ENCODE assay signal across 1 cellular context in genomic region chr1:32817159-32817814, GRCh38.
TF ChIP-seq lines count a peak whose summit lies in the region.

S100PBP (plus strand) TSS chr1:32817653; CDS start chr1:32826100, 8,447 bp downstream.
YARS1 (minus strand) TSS chr1:32817358; CDS start chr1:32817244, 114 bp downstream.

TF ChIP-seq in K562, 482 proteins besides CTCF, POLR2A, EP300 and RAD21 (continued from another document and continues in another):
- TF ChIP-seq TFE3 (CRISPR knock-in tag; IDR thresholded peaks at IDR 0.05) = peak; percentile 46; the same call in 1 of the 2 replicates
- TF ChIP-seq ETS2 (tag; IDR thresholded peaks at IDR 0.05; ENCODE audit: borderline replicate concordance, poor library complexity, severe bottlenecking) = no peak
- 0 out of 2 replicates have a peak, but pooled peaks have one; percentile 42 for TF ChIP-seq ARID3A (IDR thresholded peaks at IDR 0.05; ENCODE audit: borderline replicate concordance, low read depth, low read length)
- no peak for TF ChIP-seq ELK1 (CRISPR knock-in tag; IDR thresholded peaks at IDR 0.05)
- no peak; the same call in none of the 2 replicates for TF ChIP-seq NBN (IDR thresholded peaks at IDR 0.05; ENCODE audit: low read depth)
- no peak; the same call in 1 of the 2 replicates for TF ChIP-seq ZNF12 (CRISPR knock-in tag; IDR thresholded peaks at IDR 0.05)
- no peak for TF ChIP-seq NFXL1 (CRISPR knock-in tag; IDR thresholded peaks at IDR 0.05)
- peak; percentile 78; the same call in 1 of the 2 replicates for TF ChIP-seq GTF2F1 (IDR thresholded peaks at IDR 0.05; ENCODE audit: low read depth, low read length)
- TF ChIP-seq JUN (IDR thresholded peaks at IDR 0.05; ENCODE audit: borderline replicate concordance, low read depth, low read length) = peak; percentile 97
- TF ChIP-seq JUN (CRISPR knock-in tag; IDR thresholded peaks at IDR 0.05; ENCODE audit: borderline replicate concordance) = 0 out of 2 replicates have a peak, but pooled peaks have one; percentile 23
- TF ChIP-seq ZNF518B (CRISPR knock-in tag; IDR thresholded peaks at IDR 0.05) = no peak
- peak; percentile 82 for TF ChIP-seq SAFB (IDR thresholded peaks at IDR 0.05; ENCODE audit: borderline replicate concordance, low read depth, low read length)
- TF ChIP-seq NELFE (IDR thresholded peaks at IDR 0.05; ENCODE audit: insufficient read depth, insufficient read length) = no peak
- TF ChIP-seq POU5F1 (IDR thresholded peaks at IDR 0.05; ENCODE audit: borderline replicate concordance, low read depth, low read length, partially characterized antibody) = no peak
- TF ChIP-seq ILF3 (IDR thresholded peaks at IDR 0.05; ENCODE audit: borderline replicate concordance) = no peak
- peak; percentile 95 for TF ChIP-seq MXD1 (CRISPR knock-in tag; IDR thresholded peaks at IDR 0.05; ENCODE audit: borderline replicate concordance, poor library complexity, severe bottlenecking)
- no peak for TF ChIP-seq NCOA2 (IDR thresholded peaks at IDR 0.05; ENCODE audit: partially characterized antibody in 2 of 2)
- TF ChIP-seq ZMIZ1 (IDR thresholded peaks at IDR 0.05; ENCODE audit: low read depth in 2 of 2, low read length in 2 of 2) = peak; percentile 60 to 99
- no peak for TF ChIP-seq NR2F6 (CRISPR knock-in tag; IDR thresholded peaks at IDR 0.05)
- TF ChIP-seq GTF2E2 (tag; IDR thresholded peaks at IDR 0.05) = peak; percentile 79
- peak; percentile 56; the same call in 1 of the 2 replicates for TF ChIP-seq MEF2A (IDR thresholded peaks at IDR 0.05; ENCODE audit: control insufficient read depth, low read depth, low read length)
- no peak for TF ChIP-seq ZNF184 (CRISPR knock-in tag; IDR thresholded peaks at IDR 0.05)
- TF ChIP-seq TCF7 (IDR thresholded peaks at IDR 0.05; ENCODE audit: borderline replicate concordance) = peak; percentile 61; the same call in 1 of the 2 replicates
- TF ChIP-seq ATF7 (IDR thresholded peaks at IDR 0.05) = peak; percentile 96
- TF ChIP-seq NFIX (CRISPR knock-in tag; IDR thresholded peaks at IDR 0.05; ENCODE audit: low read depth) = no peak
- peak; percentile 100 for TF ChIP-seq BHLHE40 (IDR thresholded peaks at IDR 0.05; ENCODE audit: low read length)
- TF ChIP-seq ZC3H11A (IDR thresholded peaks at IDR 0.05; ENCODE audit: low read depth, low read length) = peak; percentile 23; the same call in 1 of the 2 replicates
- no peak for TF ChIP-seq MIER1 (IDR thresholded peaks at IDR 0.05; ENCODE audit: low read depth)
- peak; percentile 87; the same call in 1 of the 2 replicates for TF ChIP-seq PHF21A (IDR thresholded peaks at IDR 0.05; ENCODE audit: borderline replicate concordance, low read depth)
- TF ChIP-seq TCF3 (CRISPR knock-in tag; IDR thresholded peaks at IDR 0.05) = peak; percentile 52; the same call in 1 of the 2 replicates
- TF ChIP-seq XRCC3 (IDR thresholded peaks at IDR 0.05) = no peak
- TF ChIP-seq SNAPC5 (CRISPR knock-in tag; IDR thresholded peaks at IDR 0.05) = no peak
- TF ChIP-seq TFAP4 (CRISPR knock-in tag; IDR thresholded peaks at IDR 0.05; ENCODE audit: borderline replicate concordance) = peak; percentile 100
- no peak for TF ChIP-seq SP2 (IDR thresholded peaks at IDR 0.05; ENCODE audit: extremely low read depth, low read depth, low read length, poor library complexity, severe bottlenecking)
- TF ChIP-seq SRSF1 (IDR thresholded peaks at IDR 0.05; ENCODE audit: low read depth, low read length) = no peak; the same call in 1 of the 2 replicates
- peak in 1 of 2 experiments; percentile 83; a peak in 2 of 3 replicates for TF ChIP-seq CBX3 (IDR thresholded peaks at IDR 0.05; ENCODE audit: borderline replicate concordance in 1 of 2, low read length in 2 of 2)
- peak; percentile 71; the same call in 1 of the 2 replicates for TF ChIP-seq RREB1 (CRISPR knock-in tag; IDR thresholded peaks at IDR 0.05)
- no peak for TF ChIP-seq NFATC3 (IDR thresholded peaks at IDR 0.05)
- peak; percentile 100 for TF ChIP-seq CEBPG (CRISPR knock-in tag; IDR thresholded peaks at IDR 0.05)
- peak; percentile 100 for TF ChIP-seq CEBPG (tag; conservative IDR thresholded peaks at IDR 0.05 in 1 of 2, IDR thresholded peaks at IDR 0.05 in 1 of 2)
- peak; percentile 82 for TF ChIP-seq PHF20 (IDR thresholded peaks at IDR 0.05; ENCODE audit: partially characterized antibody)
- TF ChIP-seq ZNF3 (CRISPR knock-in tag; IDR thresholded peaks at IDR 0.05) = no peak
- peak; percentile 90 for TF ChIP-seq DIDO1 (tag; IDR thresholded peaks at IDR 0.05; ENCODE audit: low read depth)
- 0 out of 2 replicates have a peak, but pooled peaks have one; percentile 65 for TF ChIP-seq ZNF766 (CRISPR knock-in tag; conservative IDR thresholded peaks at IDR 0.05)
- TF ChIP-seq ZNF551 (CRISPR knock-in tag; IDR thresholded peaks at IDR 0.05) = no peak
